In genomic region chr12:117686911-117687377, GRCh38 we compare ENCODE assay signal across 9 cellular contexts.
DNase-seq lines count a peak whose midpoint lies in the region; ATAC-seq and TF ChIP-seq lines count a peak whose summit lies in the region.
"Had no signal": no experiment of that assay in that cellular context is flagged by ENCODE, and none has a peak within 500 bp of the region (broad histone marks: within the 10 kb centered on the region; RNA-seq: fewer than 3 reads in every experiment).

No MANE protein-coding gene starts in this region.

- no peaks in the 10 kb centered on the region for H3K9me3 ChIP-seq in RWPE2 (ENCODE audit: severe bottlenecking)

- ATAC-seq in RWPE2 (ENCODE audit: low read depth) = peak; percentile 85

- peaks cover 29% of the 10 kb centered on the region for H3K4me1 ChIP-seq in RWPE2 (ENCODE audit: insufficient read depth, poor library complexity, severe bottlenecking)

- no peak overlapping the region for H3K4me3 ChIP-seq in RWPE2 (ENCODE audit: severe bottlenecking)
- H3K4me3 ChIP-seq in H7 (ENCODE audit: insufficient read depth, low read depth, low read length) = no peak overlapping the region
- H3K4me3 ChIP-seq: coronary artery, skin epidermis had no signal

- no peak for TF ChIP-seq CTCF in RWPE2 (IDR thresholded peaks at IDR 0.05; ENCODE audit: poor library complexity, severe bottlenecking)

- H3K27ac ChIP-seq in RWPE2 (ENCODE audit: poor library complexity, severe bottlenecking) = peak overlapping the region; percentile 77
- H3K27ac ChIP-seq: coronary artery had no signal

- no peaks in the 10 kb centered on the region for H3K36me3 ChIP-seq in RWPE2 (ENCODE audit: low read depth)
- H3K36me3 ChIP-seq in H7 (replicated peaks; ENCODE audit: control insufficient read depth, insufficient read depth, low read length) = no peaks in the 10 kb centered on the region

- DNase-seq in HCEC 1CT (peak; percentile 23), RWPE2 (ENCODE audit: low spot score) (peak; percentile 69), glomerular visceral epithelial cell (ENCODE audit: extremely low spot score) (peak; percentile 98), smooth muscle cell of the brain vasculature (ENCODE audit: low read depth, low spot score) (peak; percentile 10), H7 (no peak), DMS114 treated with DMSO at 0.1 percent for 48 hours (lab: John Stamatoyannopoulos, UW; ENCODE audit: unreplicated experiment) (no peak), NCI-H1930 (lab: John Stamatoyannopoulos, UW) (no peak)

- H3K27me3 ChIP-seq in RWPE2 (ENCODE audit: insufficient read depth, poor library complexity, severe bottlenecking) = no peaks in the 10 kb centered on the region
- no peaks in the 10 kb centered on the region for H3K27me3 ChIP-seq in H7 (ENCODE audit: control insufficient read depth, insufficient read depth, low read length)

Comparison
In these comparisons a context has a peak if more than half of its experiments do, and no peak if none do; other contexts are left out.
1. DNase-seq: peak in HCEC 1CT (single experiment), RWPE2 (single experiment), glomerular visceral epithelial cell (single experiment) and smooth muscle cell of the brain vasculature (single experiment); none in H7 (single experiment), DMS114 treated with DMSO at 0.1 percent for 48 hours (single experiment) and NCI-H1930 (0 of 2).